Comparison of ENCODE assay signal across 8 cellular contexts in genomic region chr6:5120011-5120410, GRCh38.
"Had no signal": no experiment of that assay in that cellular context is flagged by ENCODE, and none has a peak within 500 bp of the region (broad histone marks: within the 10 kb centered on the region; RNA-seq: fewer than 3 reads in every experiment).

No MANE protein-coding gene starts in this region.

- H3K4me3 ChIP-seq: GM12878 had no signal

- FAIRE-seq: G401.6, GM12878, GM12891, GM12892, GM18507, GM19239 had no signal

- DNase-seq: GDM1, GF-D8 had no signal

- ATAC-seq: GM12878 had no signal
